Comparison of ENCODE assay signal across 2 cellular contexts in the genomic region with DNA sequence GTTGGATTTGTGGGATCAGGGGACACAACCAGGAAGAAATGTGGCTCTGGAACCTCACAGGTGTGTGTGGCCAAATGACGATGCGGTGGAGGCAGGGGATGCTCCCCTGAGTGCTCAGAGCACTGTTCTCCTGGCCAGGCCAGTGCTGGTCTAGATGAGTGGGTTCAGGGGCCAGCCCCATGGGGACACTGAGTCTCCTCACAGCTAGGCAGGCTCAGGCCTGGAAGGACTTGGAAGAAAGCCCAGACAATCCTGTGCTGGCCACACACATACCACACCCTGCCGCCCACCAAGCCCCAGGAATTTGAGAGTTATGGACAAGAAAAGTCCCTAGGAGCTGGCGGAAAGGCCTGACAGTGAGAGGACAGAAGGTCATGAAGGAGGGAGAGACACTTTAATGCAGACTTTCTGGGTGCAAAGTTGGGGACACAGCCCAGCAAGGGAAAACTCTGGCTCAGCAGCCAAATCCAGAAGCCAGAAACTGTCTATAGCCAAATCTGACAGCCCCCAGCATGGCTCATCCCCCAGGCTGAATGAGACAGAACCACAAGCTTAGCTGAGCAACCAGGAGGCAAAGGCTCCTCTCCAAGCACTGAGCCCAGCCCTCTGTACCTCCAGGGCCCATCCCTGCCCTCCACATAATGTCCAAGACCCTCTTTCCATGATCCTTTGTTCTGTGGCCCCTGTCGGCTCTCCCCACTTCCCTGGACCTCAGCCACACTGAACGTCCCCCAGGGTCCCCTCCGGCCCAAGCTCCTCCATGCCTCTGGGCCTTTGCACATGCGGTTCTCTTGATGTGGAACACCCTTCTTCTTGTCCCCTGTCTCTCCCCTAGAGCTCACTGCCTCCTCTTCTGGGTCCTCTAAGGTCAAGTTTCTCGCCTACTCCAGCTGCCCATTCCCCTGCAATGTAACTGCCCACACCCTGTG.
TF ChIP-seq lines count a peak whose summit lies in the region.

No MANE protein-coding gene starts in this region.

TF ChIP-seq in IMR-90, 13 proteins besides CTCF, POLR2A, EP300 and RAD21:
- no peak for TF ChIP-seq RFX5 (IDR thresholded peaks at IDR 0.05; ENCODE audit: low read depth, low read length)
- no peak for TF ChIP-seq FOS (IDR thresholded peaks at IDR 0.05; ENCODE audit: low read depth, low read length)
- TF ChIP-seq CEBPB (IDR thresholded peaks at IDR 0.05; ENCODE audit: low read depth, low read length), result no peak
- TF ChIP-seq NFE2L2 (IDR thresholded peaks at IDR 0.05; ENCODE audit: low read depth, low read length), result no peak
- TF ChIP-seq MXI1 (IDR thresholded peaks at IDR 0.05; ENCODE audit: borderline replicate concordance, low read depth, low read length), result peak; percentile 74; the same call in 1 of the 2 replicates
- no peak for TF ChIP-seq BHLHE40 (IDR thresholded peaks at IDR 0.05; ENCODE audit: low read depth, low read length)
TF ChIP-seq in IMR-90: peak in this region for 1.

TF ChIP-seq in GM23338, 12 proteins besides CTCF, POLR2A, EP300 and RAD21:
- TF ChIP-seq ZNF331 (CRISPR knock-in tag; IDR thresholded peaks at IDR 0.05; ENCODE audit: low read depth) (no peak), REST (IDR thresholded peaks at IDR 0.05; ENCODE audit: unreplicated experiment) (no peak), CREB1 (CRISPR knock-in tag; IDR thresholded peaks at IDR 0.05; ENCODE audit: low read depth) (no peak), ZNF114 (CRISPR knock-in tag; IDR thresholded peaks at IDR 0.05) (no peak), POLR2AphosphoS5 (IDR thresholded peaks at IDR 0.05; ENCODE audit: low read depth) (no peak)
- TF ChIP-seq, protein P1, sequence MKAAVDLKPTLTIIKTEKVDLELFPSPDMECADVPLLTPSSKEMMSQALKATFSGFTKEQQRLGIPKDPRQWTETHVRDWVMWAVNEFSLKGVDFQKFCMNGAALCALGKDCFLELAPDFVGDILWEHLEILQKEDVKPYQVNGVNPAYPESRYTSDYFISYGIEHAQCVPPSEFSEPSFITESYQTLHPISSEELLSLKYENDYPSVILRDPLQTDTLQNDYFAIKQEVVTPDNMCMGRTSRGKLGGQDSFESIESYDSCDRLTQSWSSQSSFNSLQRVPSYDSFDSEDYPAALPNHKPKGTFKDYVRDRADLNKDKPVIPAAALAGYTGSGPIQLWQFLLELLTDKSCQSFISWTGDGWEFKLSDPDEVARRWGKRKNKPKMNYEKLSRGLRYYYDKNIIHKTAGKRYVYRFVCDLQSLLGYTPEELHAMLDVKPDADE (IDR thresholded peaks at IDR 0.05), result no peak
